In genomic region chr17:57971572-57971971, GRCh38 we compare ENCODE assay signal across 9 cellular contexts. TPM values are rescaled to one million over a fixed set of nuclear protein-coding genes. Genes with fewer than 3 reads are reported as not detected.
"Had no signal": no experiment of that assay in that cellular context is flagged by ENCODE, and none has a peak within 500 bp of the region (broad histone marks: within the 10 kb centered on the region; RNA-seq: fewer than 3 reads in every experiment).

No MANE protein-coding gene starts in this region.

- H3K9me3 Mint-ChIP-seq: naive thymus-derived CD4-positive, alpha-beta T cell had no signal

- DNase-seq: activated CD4-positive, alpha-beta T cell treated with anti-CD3 and anti-CD28 coated beads, Interleukin-2, amount 50 U/mL, for 4 hours; activated gamma-delta T cell; activated T-cell treated with anti-CD3 and anti-CD28 coated beads, Interleukin-2, amount 50 U/mL, for 48 hours; gastrocnemius medialis; naive thymus-derived CD4-positive, alpha-beta T cell; stimulated activated CD4-positive, alpha-beta T cell treated with anti-CD3 and anti-CD28 coated beads, Interleukin-2, amount 100 ng/mL, for 48 hours; stimulated activated naive CD4-positive, alpha-beta T cell treated with Interleukin-2 at 50 U/mL for 16 hours had no signal

- H3K9me3 ChIP-seq: gastrocnemius medialis had no signal

- H3K36me3 Mint-ChIP-seq: activated naive CD8-positive, alpha-beta T cell had no signal

- H3K4me3 Mint-ChIP-seq: activated naive CD8-positive, alpha-beta T cell; naive thymus-derived CD4-positive, alpha-beta T cell had no signal

- H3K27me3 ChIP-seq: gastrocnemius medialis had no signal

- H3K27me3 Mint-ChIP-seq: activated naive CD8-positive, alpha-beta T cell; naive thymus-derived CD4-positive, alpha-beta T cell had no signal

- H3K4me3 ChIP-seq: gastrocnemius medialis, lung had no signal

RNA-seq across cellular contexts. Expression of gene CUEDC1, which starts 16.4 kb away (rescaled TPM):
- polyA plus RNA-seq: naive thymus-derived CD4-positive, alpha-beta T cell had no signal
